ENCODE assay signal across 8 cellular contexts in the genomic region with DNA sequence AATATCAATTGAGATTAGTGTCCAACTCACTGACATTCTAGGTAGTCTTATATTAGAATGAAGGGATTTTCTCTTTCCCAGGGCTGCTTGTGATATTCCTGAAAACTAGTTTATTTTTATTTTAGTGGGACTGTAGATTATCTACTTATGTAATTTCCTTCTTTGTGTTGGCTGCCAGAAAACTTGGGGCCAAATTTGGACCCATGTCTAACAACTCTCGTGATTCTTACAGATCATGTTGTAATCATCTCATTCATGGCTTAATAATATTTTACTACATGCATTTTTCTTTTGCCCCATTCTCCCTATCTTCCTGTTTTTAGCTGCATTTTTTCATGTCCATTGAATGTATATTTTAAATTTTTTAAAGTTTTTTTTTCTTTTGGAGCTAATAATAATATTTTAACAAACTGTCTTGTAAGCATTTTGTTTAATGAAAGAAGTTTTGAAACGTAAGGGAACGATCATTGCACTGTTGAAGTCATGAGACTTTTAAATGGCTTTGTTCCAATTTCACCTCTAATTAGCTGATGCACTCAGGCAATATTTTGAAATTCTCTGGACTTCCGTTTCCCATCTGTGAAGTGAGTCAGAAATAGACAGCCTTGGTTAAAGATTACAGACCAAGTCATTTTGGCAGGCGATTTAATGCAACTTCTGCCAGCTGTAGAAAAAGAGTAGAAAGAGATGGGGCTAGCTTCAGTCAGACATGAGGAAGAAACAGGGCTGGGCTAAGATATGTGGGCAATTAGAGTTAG. TPM values are rescaled to one million over a fixed set of nuclear protein-coding genes. Genes with fewer than 3 reads are reported as not detected.
DNase-seq lines count a peak whose midpoint lies in the region; ATAC-seq, FAIRE-seq and TF ChIP-seq lines count a peak whose summit lies in the region.
"Had no signal": no experiment of that assay in that cellular context is flagged by ENCODE, and none has a peak within 500 bp of the region (broad histone marks: within the 10 kb centered on the region; RNA-seq: fewer than 3 reads in every experiment).

No MANE protein-coding gene starts in this region.

- H3K9me3 Mint-ChIP-seq in stimulated activated memory B cell treated with anti-CD40 and anti-IgM and Interleukin-4, amounts not matched to agents 10 μg/mL and 1 μg/mL and 100 μg/mL, for 72 hours: peaks cover 7% of the 10 kb centered on the region

- DNase-seq in body of pancreas (peak in 3 of 4 donors; percentile 11 to 51 (median 19)), small intestine (peak; percentile 37), NCI-H2107 treated with DMSO at 0.1 percent for 48 hours (lab: John Stamatoyannopoulos, UW; ENCODE audit: unreplicated experiment) (no peak)
- no peak for DNase-seq in NK-92 treated with Interleukin-12 subunit alpha and Interleukin-12 subunit beta, amount 100 ng/mL, for 24 hours (lab: John Stamatoyannopoulos, UW)

- peak overlapping the region in 3 of 4 donors; percentile 25 to 70 (median 47) for H3K27ac ChIP-seq in body of pancreas
- no peak overlapping the region for H3K27ac ChIP-seq in small intestine (ENCODE audit: low read depth in 1 of 2, low read length in 1 of 2)

- intact Hi-C loops in body of pancreas (cut with DNase I): no loop called here

- H3K4me3 ChIP-seq in body of pancreas (no peak overlapping the region), small intestine (ENCODE audit: low read depth in 1 of 2, low read length in 2 of 2) (no peak overlapping the region)

- TF ChIP-seq POLR2A in body of pancreas (IDR thresholded peaks at IDR 0.05): no peak

- H3K27ac Mint-ChIP-seq in stimulated activated memory B cell treated with anti-CD40 and anti-IgM and Interleukin-4, amounts not matched to agents 10 μg/mL and 1 μg/mL and 100 μg/mL, for 72 hours: no peak overlapping the region
- H3K27ac Mint-ChIP-seq: dendritic cell treated with granulocyte-macrophage colony-stimulating factor and Interleukin-4, amounts not matched to agents 40 ng/mL and 50 ng/mL, for 4 days had no signal

- H3K4me1 Mint-ChIP-seq in stimulated activated memory B cell treated with anti-CD40 and anti-IgM and Interleukin-4, amounts not matched to agents 10 μg/mL and 1 μg/mL and 100 μg/mL, for 72 hours: no peaks in the 10 kb centered on the region

- ATAC-seq in GM19397 (IDR thresholded peaks at IDR 0.05; ENCODE audit: unreplicated experiment) (peak; percentile 88), HG03442 (IDR thresholded peaks at IDR 0.05; ENCODE audit: unreplicated experiment) (peak; percentile 86), body of pancreas (peak; percentile 77)
- ATAC-seq in stimulated activated memory B cell treated with anti-CD40 and anti-IgM and Interleukin-4, amounts not matched to agents 10 μg/mL and 1 μg/mL and 100 μg/mL, for 72 hours: no peak

- no peak overlapping the region for H3K4me3 Mint-ChIP-seq in stimulated activated memory B cell treated with anti-CD40 and anti-IgM and Interleukin-4, amounts not matched to agents 10 μg/mL and 1 μg/mL and 100 μg/mL, for 72 hours
- H3K4me3 Mint-ChIP-seq: dendritic cell treated with granulocyte-macrophage colony-stimulating factor and Interleukin-4, amounts not matched to agents 40 ng/mL and 50 ng/mL, for 4 days had no signal

- FAIRE-seq in small intestine (lab: Jason Lieb, UNC): no peak

- WGBS in body of pancreas, 2 donors: 17 to 22% methylated on average over 5 of the region's 5 CpGs
- 7 to 28% (median 14%) methylated on average over 5 of the region's 5 CpGs for WGBS in small intestine, 3 donors

- no peaks in the 10 kb centered on the region for H3K9me3 ChIP-seq in body of pancreas
- no peaks in the 10 kb centered on the region for H3K9me3 ChIP-seq in small intestine (ENCODE audit: control insufficient read depth, low read depth)

- H3K36me3 Mint-ChIP-seq in stimulated activated memory B cell treated with anti-CD40 and anti-IgM and Interleukin-4, amounts not matched to agents 10 μg/mL and 1 μg/mL and 100 μg/mL, for 72 hours: no peaks in the 10 kb centered on the region

- no peak for TF ChIP-seq CTCF in body of pancreas (IDR thresholded peaks at IDR 0.05)

- H3K27me3 ChIP-seq in body of pancreas (no peaks in the 10 kb centered on the region), small intestine (ENCODE audit: control insufficient read depth in 2 of 2, insufficient read depth in 2 of 2, low read length in 2 of 2) (no peaks in the 10 kb centered on the region)

- H3K36me3 ChIP-seq in body of pancreas (replicated peaks in 1 of 2; ENCODE audit: insufficient read depth in 1 of 2, low read depth in 2 of 2) (no peaks in the 10 kb centered on the region), small intestine (ENCODE audit: control insufficient read depth in 2 of 2, insufficient read depth in 2 of 2, low read length in 2 of 2) (no peaks in the 10 kb centered on the region)

- peaks cover 16% of the 10 kb centered on the region for H3K27me3 Mint-ChIP-seq in stimulated activated memory B cell treated with anti-CD40 and anti-IgM and Interleukin-4, amounts not matched to agents 10 μg/mL and 1 μg/mL and 100 μg/mL, for 72 hours
- H3K27me3 Mint-ChIP-seq: dendritic cell treated with granulocyte-macrophage colony-stimulating factor and Interleukin-4, amounts not matched to agents 40 ng/mL and 50 ng/mL, for 4 days had no signal

- H3K4me1 ChIP-seq in body of pancreas: peaks cover 5% of the 10 kb centered on the region
- no peaks in the 10 kb centered on the region for H3K4me1 ChIP-seq in small intestine (ENCODE audit: control insufficient read depth in 2 of 2, insufficient read depth in 1 of 2, low read depth in 1 of 2, low read length in 1 of 2)

RNA-seq across cellular contexts. Expression of gene TDO2, which starts 14.3 kb away (rescaled TPM):
- under 1 TPM in 1 of 2 donors, not detected in 1; 0.26 TPM for total RNA-seq in body of pancreas
- 1 to 10 TPM in 2 of 3 donors, under 1 TPM in 1; 0.75 to 3.0 (median 1.3) TPM for polyA plus RNA-seq in small intestine

RNA-seq across cellular contexts. Expression of gene ASIC5, which starts 23.1 kb away (rescaled TPM):
- total RNA-seq in body of pancreas: not detected
- 1 to 10 TPM in 1 of 3 donors, not detected in 2; 1.0 TPM for polyA plus RNA-seq in small intestine

Comparison
In these comparisons a context has a peak if more than half of its experiments do, and no peak if none do; other contexts are left out.
1. DNase-seq: peak in body of pancreas (3 of 4) and small intestine (single experiment); none in NCI-H2107 treated with DMSO at 0.1 percent for 48 hours (single experiment) and NK-92 treated with Interleukin-12 subunit alpha and Interleukin-12 subunit beta, amount 100 ng/mL, for 24 hours (single experiment).
2. H3K27ac ChIP-seq: peak in body of pancreas (3 of 4); none in small intestine (0 of 2).